In the genomic region with DNA sequence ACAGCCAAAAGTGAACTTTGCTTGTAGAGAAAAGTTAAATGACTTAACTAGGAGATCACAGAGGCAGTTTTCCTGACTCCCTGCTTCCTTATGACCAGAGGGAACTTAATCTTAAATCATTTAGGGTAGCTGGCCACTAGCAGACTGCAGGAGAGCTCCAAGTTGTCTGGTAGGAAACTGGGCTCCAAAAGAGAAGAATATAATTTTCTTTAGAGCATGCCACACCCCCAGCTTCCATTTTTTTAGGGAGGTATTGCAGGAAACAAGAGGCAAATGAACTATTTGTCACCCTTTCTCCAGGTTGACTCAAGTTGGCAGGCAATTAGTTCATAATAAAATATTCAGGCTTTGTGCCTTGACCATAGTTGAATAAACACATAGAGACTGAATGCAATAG, we compare ENCODE assay signal across 8 cellular contexts.
A peak's percentile ranks its signal among the peaks of the same experiment; 100 is the strongest.
DNase-seq lines count a peak whose midpoint lies in the region; ATAC-seq and TF ChIP-seq lines count a peak whose summit lies in the region.

No MANE protein-coding gene starts in this region.

- TF ChIP-seq CTCF in AG09309 (IDR thresholded peaks at IDR 0.05; ENCODE audit: control insufficient read depth, insufficient read depth, low read depth, low read length, missing control alignments) = no peak
- no peak for TF ChIP-seq CTCF in choroid plexus epithelial cell (conservative IDR thresholded peaks at IDR 0.05; ENCODE audit: low read depth, low read length)

- peaks cover 13 to 43% of the 10 kb centered on the region in 2 donors for H3K4me1 ChIP-seq in muscle layer of duodenum (ENCODE audit: control insufficient read depth in 1 of 2, insufficient read depth in 2 of 2, low read length in 2 of 2)

- no peak for ATAC-seq in GM18868 (IDR thresholded peaks at IDR 0.05; ENCODE audit: unreplicated experiment)

- H3K27ac ChIP-seq in KOPT-K1 (ENCODE audit: low read depth, low read length, poor library complexity, severe bottlenecking) (peak overlapping the region; percentile 78), muscle layer of duodenum (ENCODE audit: low read length) (peak overlapping the region; percentile 95)

- peak overlapping the region; percentile 72 for H3K4me3 ChIP-seq in AG09309 (ENCODE audit: control insufficient read depth, low read depth, low read length)
- H3K4me3 ChIP-seq in choroid plexus epithelial cell (ENCODE audit: low read depth, low read length) = peak overlapping the region; percentile 79
- H3K4me3 ChIP-seq in muscle layer of duodenum (ENCODE audit: low read depth in 1 of 2, low read length in 2 of 2) = peak overlapping the region; percentile 75 to 96

- H3K36me3 ChIP-seq in KOPT-K1 (ENCODE audit: insufficient read depth, low read length) = peaks cover 32% of the 10 kb centered on the region
- H3K36me3 ChIP-seq in muscle layer of duodenum (ENCODE audit: control insufficient read depth in 1 of 2, insufficient read depth in 2 of 2, low read length in 2 of 2) = peaks cover 0 to 27% of the 10 kb centered on the region in 2 donors

- H3K27me3 ChIP-seq in muscle layer of duodenum (ENCODE audit: low read depth, low read length) = no peaks in the 10 kb centered on the region

- DNase-seq in AG09309 (ENCODE audit: low read depth) (no peak), choroid plexus epithelial cell (ENCODE audit: low read depth) (peak; percentile 29), cortex of kidney (lab: John Stamatoyannopoulos, UW) (no peak), SKM-1 treated with dmso at 0.1 percent for 144 hours (lab: John Stamatoyannopoulos, UW; ENCODE audit: unreplicated experiment) (no peak), HUDEP-2 (lab: John Stamatoyannopoulos, UW; ENCODE audit: unreplicated experiment in 76 of 76) (no peak)

- H3K9me3 ChIP-seq in KOPT-K1 (ENCODE audit: insufficient read depth, low read length, poor library complexity, severe bottlenecking) (no peaks in the 10 kb centered on the region), muscle layer of duodenum (ENCODE audit: control insufficient read depth in 1 of 2, low read length in 2 of 2) (no peaks in the 10 kb centered on the region)
